Comparison of ENCODE assay signal across 10 cellular contexts in genomic region chr12:108302471-108303311, GRCh38. TPM values are rescaled to one million over a fixed set of nuclear protein-coding genes. Genes with fewer than 3 reads are reported as not detected.
DNase-seq lines count a peak whose midpoint lies in the region; ATAC-seq, FAIRE-seq and TF ChIP-seq lines count a peak whose summit lies in the region.
"Had no signal": no experiment of that assay in that cellular context is flagged by ENCODE, and none has a peak within 500 bp of the region (broad histone marks: within the 10 kb centered on the region; RNA-seq: fewer than 3 reads in every experiment).

No MANE protein-coding gene starts in this region.

- peak; percentile 94 for FAIRE-seq in HepG2 (lab: Jason Lieb, UNC)

- DNase-seq in HuH-7 (ENCODE audit: low spot score) (peak; percentile 34), colonic mucosa (peak; percentile 35), HepG2 (ENCODE audit: low spot score) (peak; percentile 84), thyroid gland (peak; percentile 49 to 54), NCI-H1694 (lab: John Stamatoyannopoulos, UW) (no peak)
- DNase-seq in activated CD4-positive, alpha-beta T cell treated with anti-CD3 and anti-CD28 coated beads, Interleukin-2, amount 50 U/mL, for 4 hours = no peak
- no peak for DNase-seq in activated CD4-positive, alpha-beta T cell treated with anti-CD3 and anti-CD28 coated beads, Interleukin-2, amount 10 ng/mL, durations not matched to agents 7 days and 5 days
- DNase-seq in effector memory CD4-positive, alpha-beta T cell = no peak
- DNase-seq: activated T-cell treated with anti-CD3 and anti-CD28 coated beads, Interleukin-2, amount 50 U/mL, for 48 hours; hippocampal formation had no signal

- POLR2A ChIA-PET in HepG2 (lab: Yijun Ruan, JAX) = no interaction called here
- POLR2A ChIA-PET in activated CD4-positive, alpha-beta T cell treated with anti-CD3 and anti-CD28 coated beads, Interleukin-2, amount 10 ng/mL, durations not matched to agents 7 days and 5 days (lab: Charles Lee) = no interaction called here

- peaks cover 3% of the 10 kb centered on the region for H3K27me3 Mint-ChIP-seq in activated CD4-positive, alpha-beta T cell treated with anti-CD3 and anti-CD28 coated beads, Interleukin-2, amount 10 ng/mL, durations not matched to agents 7 days and 5 days

- CTCF ChIA-PET in HepG2 (lab: Yijun Ruan, JAX; ENCODE audit: low intra/inter-chr PET ratio, low total read pairs) = interaction anchor here (1.4 to 1.9 kb wide), 2 partner anchors 154 to 209 kb away, joined by 8 to 20 read pairs; no protein-coding TSS in a partner anchor
- CTCF ChIA-PET in activated CD4-positive, alpha-beta T cell treated with anti-CD3 and anti-CD28 coated beads, Interleukin-2, amount 10 ng/mL, durations not matched to agents 7 days and 5 days (lab: Charles Lee) = interaction anchor here (1.5 kb wide), 1 partner anchor 12 kb away, joined by 3 read pairs; no protein-coding TSS in a partner anchor

- no peaks in the 10 kb centered on the region for H3K79me2 ChIP-seq in HepG2 (ENCODE audit: insufficient read depth, low read length)

- intact Hi-C loops in colonic mucosa (cut with DNase I) (no loop called here), HepG2 (cut with micrococcal nuclease; ENCODE audit: unreplicated experiment) (loop anchor here (1.0 to 2.0 kb wide), 2 partner anchors 155 to 210 kb away; no protein-coding TSS in a partner anchor), thyroid gland (cut with DNase I) (no loop called here)

- peak; percentile 92 for TF ChIP-seq RAD21 in HepG2 (CRISPR knock-in tag; IDR thresholded peaks at IDR 0.05)

- H3K9ac ChIP-seq in colonic mucosa (ENCODE audit: low read depth in 2 of 2, low read length in 2 of 2) (no peak overlapping the region), HepG2 (ENCODE audit: insufficient read depth, low read depth, low read length) (no peak overlapping the region)

- no peaks in the 10 kb centered on the region for H3K9me3 Mint-ChIP-seq in activated CD4-positive, alpha-beta T cell treated with anti-CD3 and anti-CD28 coated beads, Interleukin-2, amount 10 ng/mL, durations not matched to agents 7 days and 5 days

- WGBS in HepG2 (ENCODE audit: low lambda C conversion rate) = 5% methylated on average over 15 of the region's 17 CpGs
- WGBS in thyroid gland, 2 donors = 18 to 30% methylated on average over 17 of the region's 17 CpGs

- peak; percentile 96 for ATAC-seq in HepG2

- TF ChIP-seq CTCF in colonic mucosa (IDR thresholded peaks at IDR 0.05) (no peak), HepG2 (CRISPR knock-in tag; IDR thresholded peaks at IDR 0.05) (peak; percentile 88), thyroid gland (IDR thresholded peaks at IDR 0.05) (peak in 2 of 6 experiments; percentile 26 to 50)

- in situ Hi-C loops in HepG2 (cut with HindIII; ENCODE audit: extremely low pct_ligation_motif_present, low pct_unique_long_range_greater_than_20kb) = no loop called here

- H3K36me3 Mint-ChIP-seq in activated CD4-positive, alpha-beta T cell treated with anti-CD3 and anti-CD28 coated beads, Interleukin-2, amount 10 ng/mL, durations not matched to agents 7 days and 5 days (ENCODE audit: low read depth) = no peaks in the 10 kb centered on the region

- H3K4me3 ChIP-seq in colonic mucosa (no peak overlapping the region), HepG2 (replicated peaks in 1 of 3; ENCODE audit: insufficient read depth in 1 of 3, low read depth in 2 of 3, low read length in 3 of 3) (peak overlapping the region in 1 of 3 experiments; percentile 25; a peak in 1 of 6 replicates), thyroid gland (replicated peaks in 1 of 3) (no peak overlapping the region)
- H3K4me3 ChIP-seq in effector memory CD4-positive, alpha-beta T cell (ENCODE audit: insufficient read depth, low read depth, low read length, poor library complexity, severe bottlenecking) = no peak overlapping the region

- peaks cover 61% of the 10 kb centered on the region for H3K4me1 Mint-ChIP-seq in activated CD4-positive, alpha-beta T cell treated with anti-CD3 and anti-CD28 coated beads, Interleukin-2, amount 10 ng/mL, durations not matched to agents 7 days and 5 days

- no peaks in the 10 kb centered on the region for H3K9me3 ChIP-seq in colonic mucosa
- H3K9me3 ChIP-seq in HepG2 (ENCODE audit: low read length) = no peaks in the 10 kb centered on the region
- H3K9me3 ChIP-seq in thyroid gland = no peaks in the 10 kb centered on the region
- H3K9me3 ChIP-seq in effector memory CD4-positive, alpha-beta T cell (ENCODE audit: control insufficient read depth, low read length) = no peaks in the 10 kb centered on the region

- H3K4me1 ChIP-seq in colonic mucosa = peaks cover 3% of the 10 kb centered on the region
- peaks cover 59% of the 10 kb centered on the region for H3K4me1 ChIP-seq in HepG2 (ENCODE audit: insufficient read depth, low read length)
- peaks cover 23 to 46% of the 10 kb centered on the region in 2 donors for H3K4me1 ChIP-seq in thyroid gland
- H3K4me1 ChIP-seq in effector memory CD4-positive, alpha-beta T cell (ENCODE audit: control insufficient read depth, insufficient read depth, low read length, poor library complexity, severe bottlenecking) = peaks cover 4% of the 10 kb centered on the region

- no peak overlapping the region for H3K4me3 Mint-ChIP-seq in activated CD4-positive, alpha-beta T cell treated with anti-CD3 and anti-CD28 coated beads, Interleukin-2, amount 10 ng/mL, durations not matched to agents 7 days and 5 days

- H3K27me3 ChIP-seq in colonic mucosa (no peaks in the 10 kb centered on the region), HepG2 (ENCODE audit: control insufficient read depth in 1 of 2, insufficient read depth in 2 of 2, low read length in 2 of 2) (peaks cover 2 to 29% of the 10 kb centered on the region in 2 experiments; a peak in 3 of 5 replicates), thyroid gland (no peaks in the 10 kb centered on the region)
- no peaks in the 10 kb centered on the region for H3K27me3 ChIP-seq in effector memory CD4-positive, alpha-beta T cell (replicated peaks; ENCODE audit: control insufficient read depth, insufficient read depth, low read length, poor library complexity, severe bottlenecking)

- no TSS peak for BruUV-seq in HepG2 (replicated peaks; lab: Mats Ljungman, UMichigan)

- H4K20me1 ChIP-seq in HepG2 (ENCODE audit: insufficient read depth, low read length) = no peaks in the 10 kb centered on the region

- TF ChIP-seq EP300 in HepG2 (IDR thresholded peaks at IDR 0.05; ENCODE audit: low read depth in 2 of 2, low read length in 2 of 2) = no peak
- no peak for TF ChIP-seq EP300 in HepG2 (CRISPR knock-in tag; IDR thresholded peaks at IDR 0.05; ENCODE audit: borderline replicate concordance)

- no peak overlapping the region for H2AFZ ChIP-seq in HepG2 (ENCODE audit: low read length)

- H3K4me2 ChIP-seq in HepG2 (ENCODE audit: low read depth, low read length) = peak overlapping the region; percentile 74

- H3K27ac ChIP-seq in colonic mucosa (peak overlapping the region; percentile 22), HepG2 (ENCODE audit: extremely low read length, insufficient read depth, low read length) (no peak overlapping the region), thyroid gland (peak overlapping the region; percentile 30 to 73 (median 58))
- no peak overlapping the region for H3K27ac ChIP-seq in effector memory CD4-positive, alpha-beta T cell (ENCODE audit: insufficient read depth, low read length, poor library complexity, severe bottlenecking)

- no peaks in the 10 kb centered on the region for H3K36me3 ChIP-seq in colonic mucosa
- no peaks in the 10 kb centered on the region for H3K36me3 ChIP-seq in HepG2 (replicated peaks in 1 of 2; ENCODE audit: control insufficient read depth in 1 of 2, insufficient read depth in 2 of 2, low read length in 2 of 2)
- no peaks in the 10 kb centered on the region for H3K36me3 ChIP-seq in thyroid gland
- H3K36me3 ChIP-seq in effector memory CD4-positive, alpha-beta T cell (ENCODE audit: control insufficient read depth, insufficient read depth, low read length) = no peaks in the 10 kb centered on the region

- TF ChIP-seq POLR2A in HepG2 (IDR thresholded peaks at IDR 0.05; ENCODE audit: insufficient read depth in 1 of 2, low read depth in 2 of 2, low read length in 2 of 2) (no peak), thyroid gland (IDR thresholded peaks at IDR 0.05) (no peak)

- no peak overlapping the region for H3K27ac Mint-ChIP-seq in activated CD4-positive, alpha-beta T cell treated with anti-CD3 and anti-CD28 coated beads, Interleukin-2, amount 10 ng/mL, durations not matched to agents 7 days and 5 days

TF ChIP-seq in HepG2, 621 proteins besides CTCF, POLR2A, EP300 and RAD21 (continues in another document):
- TF ChIP-seq ZNF253 (CRISPR knock-in tag; IDR thresholded peaks at IDR 0.05; ENCODE audit: borderline replicate concordance) = no peak
- no peak for TF ChIP-seq NONO (IDR thresholded peaks at IDR 0.05)
- 0 out of 2 replicates have a peak, but pooled peaks have one; percentile 17 for TF ChIP-seq NONO (CRISPR knock-in tag; conservative IDR thresholded peaks at IDR 0.05)
- no peak for TF ChIP-seq KMT2B (CRISPR knock-in tag; IDR thresholded peaks at IDR 0.05)

RNA-seq across cellular contexts. Expression of gene CMKLR1, which starts 36.4 kb away (rescaled TPM):
- 1 to 10 TPM; 3.0 to 4.9 TPM for total RNA-seq in colonic mucosa
- total RNA-seq in HepG2 (2016; rRNA removed; fragmentation: Illumina TruSeq; extraction: Trizol) = not detected in 2 replicates
- not detected in 2 replicates for total RNA-seq in HepG2 (2016; cell fraction: cytosol; rRNA removed; fragmentation: Illumina TruSeq; extraction: Trizol; ENCODE audit: low read depth)
- total RNA-seq in HepG2 (2016; cell fraction: insoluble cytoplasmic fraction; rRNA removed; fragmentation: Illumina TruSeq; extraction: Trizol) = not detected in 2 replicates
- not detected in 2 replicates for total RNA-seq in HepG2 (2016; cell fraction: membrane; rRNA removed; fragmentation: Illumina TruSeq; extraction: Trizol)
- total RNA-seq in HepG2 (2016; cell fraction: nucleus; rRNA removed; fragmentation: Illumina TruSeq; extraction: Trizol) = not detected in 2 replicates
- not detected in 2 replicates for polyA plus RNA-seq in HepG2 (2011; rRNA removed)
- polyA plus RNA-seq in HepG2 (2011; cell fraction: cytosol; rRNA removed) = 0.03 TPM in 1 of 2 replicates, not detected in the other
- polyA plus RNA-seq in HepG2 (2011; cell fraction: nucleus; rRNA removed) = not detected in 2 replicates
- polyA plus RNA-seq in HepG2 (2012) = not detected in 2 replicates
- not detected in 2 replicates for polyA plus RNA-seq in HepG2 (2016; cell fraction: cytosol; fragmentation: Illumina TruSeq; extraction: Trizol; ENCODE audit: low read depth)
- polyA plus RNA-seq in HepG2 (2016; cell fraction: insoluble cytoplasmic fraction; fragmentation: Illumina TruSeq; extraction: Trizol; ENCODE audit: low read depth) = not detected in 2 replicates
- polyA plus RNA-seq in HepG2 (2016; cell fraction: membrane; fragmentation: Illumina TruSeq; extraction: Trizol; ENCODE audit: low read depth) = not detected in 2 replicates
- polyA plus RNA-seq in HepG2 (2016; cell fraction: nucleus; fragmentation: Illumina TruSeq; extraction: Trizol; ENCODE audit: insufficient read depth, low read depth) = not detected in 2 replicates
- polyA minus RNA-seq in HepG2 (2011; rRNA and poly(A)+ RNA removed; ENCODE audit: low replicate concordance) = not detected in 2 replicates
- not detected in 2 replicates for polyA minus RNA-seq in HepG2 (2011; cell fraction: cytosol; rRNA and poly(A)+ RNA removed)
- polyA minus RNA-seq in HepG2 (2011; cell fraction: nucleus; rRNA and poly(A)+ RNA removed) = not detected in 2 replicates
- 10 to 100 TPM in 2 of 4 donors, 1 to 10 TPM in 2; 6.3 to 15.8 (median 12.2) TPM for total RNA-seq in thyroid gland
- not detected for total RNA-seq in activated CD4-positive, alpha-beta T cell treated with anti-CD3 and anti-CD28 coated beads, Interleukin-2, amount 10 ng/mL, durations not matched to agents 7 days and 5 days

Comparison
In these comparisons a context has a peak if more than half of its experiments do, and no peak if none do; other contexts are left out.
1. DNase-seq: peak in HuH-7 (single experiment), colonic mucosa (single experiment), HepG2 (single experiment) and thyroid gland (2 of 2); none in activated CD4-positive, alpha-beta T cell treated with anti-CD3 and anti-CD28 coated beads, Interleukin-2, amount 50 U/mL, for 4 hours (0 of 2), NCI-H1694 (single experiment), activated CD4-positive, alpha-beta T cell treated with anti-CD3 and anti-CD28 coated beads, Interleukin-2, amount 10 ng/mL, durations not matched to agents 7 days and 5 days (single experiment) and effector memory CD4-positive, alpha-beta T cell (0 of 3).
2. H3K27ac ChIP-seq: peak in colonic mucosa (single experiment) and thyroid gland (3 of 3); none in HepG2 (single experiment) and effector memory CD4-positive, alpha-beta T cell (single experiment).